ENCODE assay signal across 1 cellular context in genomic region chr1:231950732-231951131, GRCh38.
TF ChIP-seq lines count a peak whose summit lies in the region.

No MANE protein-coding gene starts in this region.

TF ChIP-seq in GM23338, 12 proteins besides CTCF, POLR2A, EP300 and RAD21 (continued from another document):
- TF ChIP-seq, protein P1, sequence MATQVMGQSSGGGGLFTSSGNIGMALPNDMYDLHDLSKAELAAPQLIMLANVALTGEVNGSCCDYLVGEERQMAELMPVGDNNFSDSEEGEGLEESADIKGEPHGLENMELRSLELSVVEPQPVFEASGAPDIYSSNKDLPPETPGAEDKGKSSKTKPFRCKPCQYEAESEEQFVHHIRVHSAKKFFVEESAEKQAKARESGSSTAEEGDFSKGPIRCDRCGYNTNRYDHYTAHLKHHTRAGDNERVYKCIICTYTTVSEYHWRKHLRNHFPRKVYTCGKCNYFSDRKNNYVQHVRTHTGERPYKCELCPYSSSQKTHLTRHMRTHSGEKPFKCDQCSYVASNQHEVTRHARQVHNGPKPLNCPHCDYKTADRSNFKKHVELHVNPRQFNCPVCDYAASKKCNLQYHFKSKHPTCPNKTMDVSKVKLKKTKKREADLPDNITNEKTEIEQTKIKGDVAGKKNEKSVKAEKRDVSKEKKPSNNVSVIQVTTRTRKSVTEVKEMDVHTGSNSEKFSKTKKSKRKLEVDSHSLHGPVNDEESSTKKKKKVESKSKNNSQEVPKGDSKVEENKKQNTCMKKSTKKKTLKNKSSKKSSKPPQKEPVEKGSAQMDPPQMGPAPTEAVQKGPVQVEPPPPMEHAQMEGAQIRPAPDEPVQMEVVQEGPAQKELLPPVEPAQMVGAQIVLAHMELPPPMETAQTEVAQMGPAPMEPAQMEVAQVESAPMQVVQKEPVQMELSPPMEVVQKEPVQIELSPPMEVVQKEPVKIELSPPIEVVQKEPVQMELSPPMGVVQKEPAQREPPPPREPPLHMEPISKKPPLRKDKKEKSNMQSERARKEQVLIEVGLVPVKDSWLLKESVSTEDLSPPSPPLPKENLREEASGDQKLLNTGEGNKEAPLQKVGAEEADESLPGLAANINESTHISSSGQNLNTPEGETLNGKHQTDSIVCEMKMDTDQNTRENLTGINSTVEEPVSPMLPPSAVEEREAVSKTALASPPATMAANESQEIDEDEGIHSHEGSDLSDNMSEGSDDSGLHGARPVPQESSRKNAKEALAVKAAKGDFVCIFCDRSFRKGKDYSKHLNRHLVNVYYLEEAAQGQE (IDR thresholded peaks at IDR 0.05; ENCODE audit: unreplicated experiment) = no peak
- no peak for TF ChIP-seq STAT1 (IDR thresholded peaks at IDR 0.05; ENCODE audit: unreplicated experiment)
TF ChIP-seq in GM23338: peak in this region for 0.
